In the genomic region with DNA sequence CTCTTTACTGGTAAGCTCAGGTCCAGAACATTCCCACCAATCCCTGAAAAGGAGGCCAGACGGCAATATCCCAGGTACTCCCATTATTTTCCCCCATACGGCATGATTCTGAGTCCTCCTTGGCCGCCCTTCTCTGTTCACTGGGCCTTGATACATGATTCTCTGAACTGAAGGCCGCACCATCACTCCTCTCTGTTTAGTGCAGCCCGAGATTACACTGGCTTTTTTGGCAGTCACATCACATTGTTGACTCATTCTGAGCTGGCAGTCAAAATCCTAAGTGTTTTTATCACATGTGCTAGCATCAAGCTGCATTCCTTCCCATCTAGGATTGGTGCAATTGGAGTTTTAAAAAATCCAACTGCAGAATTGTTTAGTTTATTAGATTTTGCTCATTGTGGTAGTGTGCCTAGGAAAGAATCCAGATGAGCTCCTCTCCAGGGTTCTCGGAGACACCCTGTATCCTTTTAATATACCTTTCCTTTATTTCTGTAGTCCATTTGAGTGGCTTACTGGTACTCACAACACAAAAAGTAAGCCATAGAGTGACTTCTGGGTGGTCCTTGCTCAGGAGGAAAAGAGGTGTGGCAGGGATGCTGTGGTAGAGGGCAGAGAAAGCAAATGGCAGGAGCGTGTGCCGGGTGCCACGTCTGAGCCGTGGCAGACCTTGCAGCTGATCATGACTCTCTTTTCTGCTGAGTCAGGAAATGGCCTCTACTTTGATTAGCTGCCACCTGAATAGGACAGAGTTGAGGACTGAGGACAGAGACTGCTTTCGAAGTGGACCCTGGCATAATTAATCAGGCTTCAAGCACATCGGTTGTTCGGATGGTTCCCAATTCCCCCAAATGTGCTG, we compare ENCODE assay signal across 11 cellular contexts.
DNase-seq lines count a peak whose midpoint lies in the region; ATAC-seq and TF ChIP-seq lines count a peak whose summit lies in the region.
"Had no signal": no experiment of that assay in that cellular context is flagged by ENCODE, and none has a peak within 500 bp of the region (broad histone marks: within the 10 kb centered on the region; RNA-seq: fewer than 3 reads in every experiment).

No MANE protein-coding gene starts in this region.

- peaks cover 49% of the 10 kb centered on the region for H3K27me3 Mint-ChIP-seq in activated CD4-positive, alpha-beta T cell treated with anti-CD3 and anti-CD28 coated beads for 36 hours
- H3K27me3 Mint-ChIP-seq in activated CD4-positive, alpha-beta T cell treated with anti-CD3 and anti-CD28 coated beads, Interleukin-2, amount 10 ng/mL, durations not matched to agents 7 days and 5 days: peaks cover 63% of the 10 kb centered on the region
- H3K27me3 Mint-ChIP-seq in chondrocyte (ENCODE audit: low read depth): peaks cover 17% of the 10 kb centered on the region
- H3K27me3 Mint-ChIP-seq: activated naive CD4-positive, alpha-beta T cell treated with anti-CD3 and anti-CD28 coated beads, Interleukin-2, amount 50 U/mL, for 24 hours had no signal

- H3K9me3 Mint-ChIP-seq in activated CD4-positive, alpha-beta T cell treated with anti-CD3 and anti-CD28 coated beads for 36 hours (ENCODE audit: low read depth): no peaks in the 10 kb centered on the region
- no peaks in the 10 kb centered on the region for H3K9me3 Mint-ChIP-seq in activated CD4-positive, alpha-beta T cell treated with anti-CD3 and anti-CD28 coated beads, Interleukin-2, amount 10 ng/mL, durations not matched to agents 7 days and 5 days
- H3K9me3 Mint-ChIP-seq in chondrocyte (ENCODE audit: low read depth): no peaks in the 10 kb centered on the region
- H3K9me3 Mint-ChIP-seq: activated naive CD4-positive, alpha-beta T cell treated with anti-CD3 and anti-CD28 coated beads, Interleukin-2, amount 50 U/mL, for 24 hours had no signal

- H3K9me3 ChIP-seq in liver (ENCODE audit: control insufficient read depth in 4 of 4, low read length in 3 of 4) (no peaks in the 10 kb centered on the region), uterus (no peaks in the 10 kb centered on the region)
- H3K9me3 ChIP-seq: BLaER1 had no signal

- no peak for DNase-seq in activated CD4-positive, alpha-beta T cell treated with anti-CD3 and anti-CD28 coated beads for 36 hours
- DNase-seq in activated CD4-positive, alpha-beta T cell treated with anti-CD3 and anti-CD28 coated beads, Interleukin-2, amount 10 ng/mL, durations not matched to agents 7 days and 5 days: no peak
- DNase-seq in chondrocyte (ENCODE audit: low spot score) (no peak), uterus (peak; percentile 61 to 81), NCI-H146 treated with DMSO at 0.1 percent for 48 hours (lab: John Stamatoyannopoulos, UW; ENCODE audit: unreplicated experiment) (no peak)
- no peak for DNase-seq in stimulated activated CD4-positive, alpha-beta T cell treated with anti-CD3 and anti-CD28 coated beads, Interleukin-2, amount 100 ng/mL, for 24 hours

- ATAC-seq in activated CD4-positive, alpha-beta T cell treated with anti-CD3 and anti-CD28 coated beads for 36 hours: peak; percentile 47
- ATAC-seq in HG02763 (IDR thresholded peaks at IDR 0.05; ENCODE audit: unreplicated experiment): no peak

- no peaks in the 10 kb centered on the region for H3K36me3 Mint-ChIP-seq in activated CD4-positive, alpha-beta T cell treated with anti-CD3 and anti-CD28 coated beads for 36 hours (ENCODE audit: low read depth)
- no peaks in the 10 kb centered on the region for H3K36me3 Mint-ChIP-seq in activated CD4-positive, alpha-beta T cell treated with anti-CD3 and anti-CD28 coated beads, Interleukin-2, amount 10 ng/mL, durations not matched to agents 7 days and 5 days (ENCODE audit: low read depth)
- no peaks in the 10 kb centered on the region for H3K36me3 Mint-ChIP-seq in chondrocyte (ENCODE audit: low read depth)
- H3K36me3 Mint-ChIP-seq: activated naive CD4-positive, alpha-beta T cell treated with anti-CD3 and anti-CD28 coated beads, Interleukin-2, amount 50 U/mL, for 24 hours had no signal

- no peak overlapping the region for H3K27ac Mint-ChIP-seq in activated CD4-positive, alpha-beta T cell treated with anti-CD3 and anti-CD28 coated beads for 36 hours
- no peak overlapping the region for H3K27ac Mint-ChIP-seq in activated CD4-positive, alpha-beta T cell treated with anti-CD3 and anti-CD28 coated beads, Interleukin-2, amount 10 ng/mL, durations not matched to agents 7 days and 5 days
- peak overlapping the region; percentile 83 for H3K27ac Mint-ChIP-seq in chondrocyte (ENCODE audit: unreplicated experiment)
- H3K27ac Mint-ChIP-seq: activated naive CD4-positive, alpha-beta T cell treated with anti-CD3 and anti-CD28 coated beads, Interleukin-2, amount 50 U/mL, for 24 hours had no signal

- TF ChIP-seq POLR2A in uterus (IDR thresholded peaks at IDR 0.05): no peak

- H3K4me1 ChIP-seq in liver (ENCODE audit: control insufficient read depth in 4 of 4, insufficient read depth in 4 of 4, low read length in 3 of 4): no peaks in the 10 kb centered on the region
- peaks cover 3 to 7% of the 10 kb centered on the region in 2 donors for H3K4me1 ChIP-seq in uterus

- intact Hi-C loops in activated CD4-positive, alpha-beta T cell treated with anti-CD3 and anti-CD28 coated beads for 36 hours (cut with DNase I, micrococcal nuclease): no loop called here
- intact Hi-C loops in uterus (cut with DNase I; ENCODE audit: low total_unique reads): no loop called here

- no peak overlapping the region for H3K9ac ChIP-seq in liver (ENCODE audit: low read depth in 1 of 2, low read length in 2 of 2)
- H3K9ac ChIP-seq: BLaER1, KMS-11 had no signal

- TF ChIP-seq RAD21 in liver (IDR thresholded peaks at IDR 0.05): peak; percentile 23 to 35

- 86% methylated on average over 13 of the region's 13 CpGs for WGBS in liver

- peaks cover 10% of the 10 kb centered on the region for H3K4me1 Mint-ChIP-seq in activated CD4-positive, alpha-beta T cell treated with anti-CD3 and anti-CD28 coated beads for 36 hours
- H3K4me1 Mint-ChIP-seq in activated CD4-positive, alpha-beta T cell treated with anti-CD3 and anti-CD28 coated beads, Interleukin-2, amount 10 ng/mL, durations not matched to agents 7 days and 5 days: peaks cover 6% of the 10 kb centered on the region
- H3K4me1 Mint-ChIP-seq in chondrocyte (ENCODE audit: low read depth): peaks cover 12% of the 10 kb centered on the region

- POLR2A ChIA-PET in activated CD4-positive, alpha-beta T cell treated with anti-CD3 and anti-CD28 coated beads for 36 hours (lab: Charles Lee): no interaction called here
- POLR2A ChIA-PET in activated CD4-positive, alpha-beta T cell treated with anti-CD3 and anti-CD28 coated beads, Interleukin-2, amount 10 ng/mL, durations not matched to agents 7 days and 5 days (lab: Charles Lee): no interaction called here

- CTCF ChIA-PET in activated CD4-positive, alpha-beta T cell treated with anti-CD3 and anti-CD28 coated beads for 36 hours (lab: Charles Lee): interaction anchor here (0.5 to 2.1 kb wide), 9 partner anchors 10 to 573 kb away, joined by 3 to 6 read pairs (median 3); no protein-coding TSS in a partner anchor
- CTCF ChIA-PET in activated CD4-positive, alpha-beta T cell treated with anti-CD3 and anti-CD28 coated beads, Interleukin-2, amount 10 ng/mL, durations not matched to agents 7 days and 5 days (lab: Charles Lee): interaction anchor here (0.6 to 2.2 kb wide), 5 partner anchors 9 to 572 kb away, joined by 4 to 8 read pairs (median 4); no protein-coding TSS in a partner anchor

- H3K27ac ChIP-seq in liver (ENCODE audit: low read depth in 1 of 2, low read length in 2 of 2) (peak overlapping the region in 1 of 2 donors; percentile 25), uterus (peak overlapping the region; percentile 60 to 84)
- H3K27ac ChIP-seq: BLaER1, KMS-11 had no signal

- H3K4me3 ChIP-seq in liver (ENCODE audit: low read depth in 1 of 3, low read length in 3 of 3) (no peak overlapping the region), uterus (no peak overlapping the region)
- H3K4me3 ChIP-seq: BLaER1 had no signal

- TF ChIP-seq CTCF in chondrocyte (IDR thresholded peaks at IDR 0.05) (no peak), liver (IDR thresholded peaks at IDR 0.05; ENCODE audit: low read depth, low read length, missing input control) (no peak), uterus (IDR thresholded peaks at IDR 0.05) (no peak)

- H3K36me3 ChIP-seq in liver (ENCODE audit: control insufficient read depth in 4 of 4, insufficient read depth in 3 of 4, low read depth in 1 of 4, low read length in 3 of 4) (no peaks in the 10 kb centered on the region), uterus (no peaks in the 10 kb centered on the region)
- H3K36me3 ChIP-seq: BLaER1 had no signal

- H3K27me3 ChIP-seq in liver (ENCODE audit: control insufficient read depth in 4 of 4, insufficient read depth in 4 of 4, low read length in 3 of 4): no peaks in the 10 kb centered on the region
- no peaks in the 10 kb centered on the region for H3K27me3 ChIP-seq in uterus
- H3K27me3 ChIP-seq: BLaER1 had no signal

- H3K4me3 Mint-ChIP-seq in activated CD4-positive, alpha-beta T cell treated with anti-CD3 and anti-CD28 coated beads for 36 hours: no peak overlapping the region
- H3K4me3 Mint-ChIP-seq in activated CD4-positive, alpha-beta T cell treated with anti-CD3 and anti-CD28 coated beads, Interleukin-2, amount 10 ng/mL, durations not matched to agents 7 days and 5 days: no peak overlapping the region
- H3K4me3 Mint-ChIP-seq in chondrocyte (ENCODE audit: unreplicated experiment): no peak overlapping the region
- H3K4me3 Mint-ChIP-seq: activated naive CD4-positive, alpha-beta T cell treated with anti-CD3 and anti-CD28 coated beads, Interleukin-2, amount 50 U/mL, for 24 hours had no signal

TF ChIP-seq in liver, 16 proteins besides CTCF, POLR2A, EP300 and RAD21:
- no peak for TF ChIP-seq NR2F2 (IDR thresholded peaks at IDR 0.05)
- TF ChIP-seq, protein P1, sequence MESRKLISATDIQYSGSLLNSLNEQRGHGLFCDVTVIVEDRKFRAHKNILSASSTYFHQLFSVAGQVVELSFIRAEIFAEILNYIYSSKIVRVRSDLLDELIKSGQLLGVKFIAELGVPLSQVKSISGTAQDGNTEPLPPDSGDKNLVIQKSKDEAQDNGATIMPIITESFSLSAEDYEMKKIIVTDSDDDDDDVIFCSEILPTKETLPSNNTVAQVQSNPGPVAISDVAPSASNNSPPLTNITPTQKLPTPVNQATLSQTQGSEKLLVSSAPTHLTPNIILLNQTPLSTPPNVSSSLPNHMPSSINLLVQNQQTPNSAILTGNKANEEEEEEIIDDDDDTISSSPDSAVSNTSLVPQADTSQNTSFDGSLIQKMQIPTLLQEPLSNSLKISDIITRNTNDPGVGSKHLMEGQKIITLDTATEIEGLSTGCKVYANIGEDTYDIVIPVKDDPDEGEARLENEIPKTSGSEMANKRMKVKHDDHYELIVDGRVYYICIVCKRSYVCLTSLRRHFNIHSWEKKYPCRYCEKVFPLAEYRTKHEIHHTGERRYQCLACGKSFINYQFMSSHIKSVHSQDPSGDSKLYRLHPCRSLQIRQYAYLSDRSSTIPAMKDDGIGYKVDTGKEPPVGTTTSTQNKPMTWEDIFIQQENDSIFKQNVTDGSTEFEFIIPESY (IDR thresholded peaks at IDR 0.05): no peak
- TF ChIP-seq TAF1 (conservative IDR thresholded peaks at IDR 0.05): no peak

Comparison
In these comparisons a context has a peak if more than half of its experiments do, and no peak if none do; other contexts are left out.
1. DNase-seq: peak in uterus (2 of 2); none in activated CD4-positive, alpha-beta T cell treated with anti-CD3 and anti-CD28 coated beads for 36 hours (single experiment), activated CD4-positive, alpha-beta T cell treated with anti-CD3 and anti-CD28 coated beads, Interleukin-2, amount 10 ng/mL, durations not matched to agents 7 days and 5 days (single experiment), chondrocyte (single experiment), NCI-H146 treated with DMSO at 0.1 percent for 48 hours (single experiment) and stimulated activated CD4-positive, alpha-beta T cell treated with anti-CD3 and anti-CD28 coated beads, Interleukin-2, amount 100 ng/mL, for 24 hours (0 of 2).